34 cellular contexts compared by ENCODE assay signal in the genomic region with DNA sequence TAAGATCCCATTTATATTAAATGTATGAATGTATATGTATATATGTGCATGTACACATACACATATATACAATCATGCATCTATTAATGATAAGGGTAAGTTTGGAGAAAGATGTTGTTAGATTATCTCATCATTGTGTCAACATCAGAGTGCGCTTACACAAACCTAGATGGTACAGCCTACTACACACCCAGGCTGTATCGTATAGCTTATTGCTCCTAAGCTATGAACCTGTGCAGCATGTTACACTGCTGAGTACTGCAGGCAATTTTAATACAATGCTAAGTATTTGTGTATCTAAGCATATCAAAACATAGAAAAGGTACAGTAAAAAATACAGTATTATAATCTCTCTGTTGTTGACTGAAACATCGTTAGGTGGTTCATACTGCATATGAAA.
"Had no signal": no experiment of that assay in that cellular context is flagged by ENCODE, and none has a peak within 500 bp of the region (broad histone marks: within the 10 kb centered on the region; RNA-seq: fewer than 3 reads in every experiment).

No MANE protein-coding gene starts in this region.

- H3K36me3 ChIP-seq: MG63 had no signal

- H3K27me3 ChIP-seq: MG63 had no signal

- H3K4me3 ChIP-seq: MG63 had no signal

- DNase-seq: Karpas-422, Kasumi-1, MG63, MM.1S, MV-4-11, NCI-H1048, NCI-H1092, NCI-H1092 treated with DMSO at 0.1 percent for 48 hours, NCI-H1105, NCI-H1105 treated with DMSO at 0.1 percent for 48 hours, NCI-H1417, NCI-H1417 treated with DMSO at 0.1 percent for 48 hours, NCI-H1436, NCI-H1436 treated with DMSO at 0.1 percent for 48 hours, NCI-H146, NCI-H1694, NCI-H1694 treated with DMSO at 0.1 percent for 48 hours, NCI-H187, NCI-H187 treated with DMSO at 0.1 percent for 48 hours, NCI-H1930, NCI-H2029, NCI-H2029 treated with DMSO at 0.1 percent for 48 hours, NCI-H2081, NCI-H2081 treated with DMSO at 0.1 percent for 48 hours, NCI-H2107, NCI-H2171, NCI-H2171 treated with DMSO at 0.1 percent for 48 hours, NCI-H2227 treated with DMSO at 0.1 percent for 48 hours, NCI-H226, NCI-H345, NCI-H446, NCI-H446 treated with DMSO at 0.1 percent for 48 hours, NCI-H510A, NCI-H510A treated with DMSO at 0.1 percent for 48 hours had no signal
